35 cellular contexts compared by ENCODE assay signal in the genomic region with DNA sequence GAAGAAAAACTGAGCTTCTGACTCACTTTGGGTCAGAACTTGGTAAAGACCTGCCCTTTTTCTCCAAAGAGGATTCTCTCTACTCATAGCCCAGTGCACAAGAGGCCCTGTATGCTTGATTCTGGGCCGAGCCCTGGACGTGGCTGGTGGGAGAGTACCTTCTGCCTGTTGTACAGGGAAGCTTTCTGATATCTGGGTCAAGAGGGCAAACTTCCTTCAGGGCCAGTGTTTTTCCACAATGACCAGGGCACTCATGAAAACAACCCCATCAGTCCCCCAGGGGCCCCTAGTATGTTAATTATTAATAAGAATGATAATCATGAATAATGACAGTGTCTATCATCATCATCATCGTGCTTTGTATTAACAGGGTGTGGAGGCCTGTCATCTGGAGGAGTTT.
"Had no signal": no experiment of that assay in that cellular context is flagged by ENCODE, and none has a peak within 500 bp of the region (broad histone marks: within the 10 kb centered on the region; RNA-seq: fewer than 3 reads in every experiment).

No MANE protein-coding gene starts in this region.

- H3K4me1 Mint-ChIP-seq: activated CD4-positive, alpha-beta memory T cell treated with anti-CD3 and anti-CD28 coated beads, Interleukin-2, amount 10 ng/mL, durations not matched to agents 7 days and 5 days; activated CD4-positive, alpha-beta T cell treated with anti-CD3 and anti-CD28 coated beads for 36 hours; activated CD4-positive, alpha-beta T cell treated with anti-CD3 and anti-CD28 coated beads, Interleukin-2, amount 10 ng/mL, durations not matched to agents 7 days and 5 days; activated naive CD4-positive, alpha-beta T cell treated with anti-CD3 and anti-CD28 coated beads, Interleukin-2, amount 10 ng/mL, durations not matched to agents 7 days and 5 days; activated naive CD4-positive, alpha-beta T cell treated with anti-CD3 and anti-CD28 coated beads, Interleukin-2, amount 50 U/mL, for 24 hours; activated naive CD8-positive, alpha-beta T cell treated with anti-CD3 and anti-CD28 coated beads, Interleukin-2, amount 10 ng/mL, durations not matched to agents 7 days and 5 days; activated naive CD8-positive, alpha-beta T cell treated with anti-CD3 and anti-CD28 coated beads, Interleukin-2, amount 50 U/mL, for 24 hours; brain; central memory CD8-positive, alpha-beta T cell had no signal

- H3K27ac ChIP-seq: ascending aorta, cardiac muscle cell, WERI-Rb-1 had no signal

- H3K9me3 Mint-ChIP-seq: activated CD4-positive, alpha-beta memory T cell treated with anti-CD3 and anti-CD28 coated beads, Interleukin-2, amount 10 ng/mL, durations not matched to agents 7 days and 5 days; activated CD4-positive, alpha-beta T cell treated with anti-CD3 and anti-CD28 coated beads, Interleukin-2, amount 10 ng/mL, durations not matched to agents 7 days and 5 days; activated naive CD4-positive, alpha-beta T cell treated with anti-CD3 and anti-CD28 coated beads, Interleukin-2, amount 10 ng/mL, durations not matched to agents 7 days and 5 days; activated naive CD4-positive, alpha-beta T cell treated with anti-CD3 and anti-CD28 coated beads, Interleukin-2, amount 50 U/mL, for 24 hours; activated naive CD8-positive, alpha-beta T cell treated with anti-CD3 and anti-CD28 coated beads, Interleukin-2, amount 10 ng/mL, durations not matched to agents 7 days and 5 days; activated naive CD8-positive, alpha-beta T cell treated with anti-CD3 and anti-CD28 coated beads, Interleukin-2, amount 50 U/mL, for 24 hours; activated T-cell treated with anti-CD3 and anti-CD28 coated beads, Interleukin-2, amount 50 U/mL, for 24 hours; activated T-helper 2 cell treated with anti-CD3 and anti-CD28 coated beads, Interferon-gamma antibody, Interleukin-2, Interleukin-4, amounts not matched to agents 10 μg/mL and 5 μg/mL and 100 μg/mL, durations not matched to agents 14 hours and 24 hours and 36 hours; brain; central memory CD8-positive, alpha-beta T cell; T-helper 1 cell treated with Interleukin-12 subunit alpha and Interleukin-12 subunit beta and Interleukin-4 antibody, amounts not matched to agents 30 μg/mL and 1 μg/mL, for 36 hours; T-helper 2 cell treated with Interferon-gamma antibody and Interleukin-4, amounts not matched to agents 5 μg/mL and 100 μg/mL, for 36 hours had no signal

- H3K36me3 ChIP-seq: ascending aorta, cardiac muscle cell, WERI-Rb-1 had no signal

- H3K4me1 ChIP-seq: ascending aorta had no signal

- H3K27me3 ChIP-seq: ascending aorta, cardiac muscle cell had no signal

- H3K27ac Mint-ChIP-seq: activated CD4-positive, alpha-beta memory T cell treated with anti-CD3 and anti-CD28 coated beads, Interleukin-2, amount 10 ng/mL, durations not matched to agents 7 days and 5 days; activated CD4-positive, alpha-beta T cell treated with anti-CD3 and anti-CD28 coated beads for 36 hours; activated CD4-positive, alpha-beta T cell treated with anti-CD3 and anti-CD28 coated beads, Interleukin-2, amount 10 ng/mL, durations not matched to agents 7 days and 5 days; activated CD8-positive, alpha-beta T cell treated with anti-CD3 and anti-CD28 coated beads, Interleukin-2, amount 10 ng/mL, durations not matched to agents 7 days and 5 days; activated naive CD4-positive, alpha-beta T cell treated with anti-CD3 and anti-CD28 coated beads, Interleukin-2, amount 10 ng/mL, durations not matched to agents 7 days and 5 days; activated naive CD4-positive, alpha-beta T cell treated with anti-CD3 and anti-CD28 coated beads, Interleukin-2, amount 50 U/mL, for 24 hours; activated naive CD8-positive, alpha-beta T cell; activated naive CD8-positive, alpha-beta T cell treated with anti-CD3 and anti-CD28 coated beads, Interleukin-2, amount 10 ng/mL, durations not matched to agents 7 days and 5 days; activated naive CD8-positive, alpha-beta T cell treated with anti-CD3 and anti-CD28 coated beads, Interleukin-2, amount 50 U/mL, for 24 hours; activated T-cell treated with anti-CD3 and anti-CD28 coated beads, Interleukin-2, amount 50 U/mL, for 24 hours; activated T-helper 2 cell treated with anti-CD3 and anti-CD28 coated beads, Interferon-gamma antibody, Interleukin-2, Interleukin-4, amounts not matched to agents 10 μg/mL and 5 μg/mL and 100 μg/mL, durations not matched to agents 14 hours and 24 hours and 36 hours; brain; T-helper 1 cell treated with Interleukin-12 subunit alpha and Interleukin-12 subunit beta and Interleukin-4 antibody, amounts not matched to agents 30 μg/mL and 1 μg/mL, for 36 hours; T-helper 2 cell treated with Interferon-gamma antibody and Interleukin-4, amounts not matched to agents 5 μg/mL and 100 μg/mL, for 36 hours; WTC11 had no signal

- H3K4me3 ChIP-seq: ascending aorta, cardiac muscle cell had no signal

- H3K27me3 Mint-ChIP-seq: activated naive CD4-positive, alpha-beta T cell treated with anti-CD3 and anti-CD28 coated beads, Interleukin-2, amount 50 U/mL, for 24 hours; activated naive CD8-positive, alpha-beta T cell; activated naive CD8-positive, alpha-beta T cell treated with anti-CD3 and anti-CD28 coated beads, Interleukin-2, amount 50 U/mL, for 24 hours; activated T-cell treated with anti-CD3 and anti-CD28 coated beads, Interleukin-2, amount 50 U/mL, for 24 hours; central memory CD8-positive, alpha-beta T cell had no signal

- DNase-seq: activated CD4-positive, alpha-beta memory T cell treated with anti-CD3 and anti-CD28 coated beads, Interleukin-2, amount 10 ng/mL, durations not matched to agents 7 days and 5 days; activated CD4-positive, alpha-beta T cell treated with anti-CD3 and anti-CD28 coated beads for 1 hour; activated CD4-positive, alpha-beta T cell treated with anti-CD3 and anti-CD28 coated beads for 36 hours; activated CD4-positive, alpha-beta T cell treated with anti-CD3 and anti-CD28 coated beads for 48 hours; activated CD4-positive, alpha-beta T cell treated with anti-CD3 and anti-CD28 coated beads, Interleukin-2, amount 10 ng/mL, durations not matched to agents 7 days and 5 days; activated CD4-positive, alpha-beta T cell treated with anti-CD3 and anti-CD28 coated beads, Interleukin-2, amount 50 U/mL, for 48 hours; activated CD4-positive, CD25-positive, alpha-beta regulatory T cell; activated CD8-positive, alpha-beta memory T cell treated with anti-CD3 and anti-CD28 coated beads, Interleukin-2, amount 50 U/mL, for 4 hours; activated CD8-positive, alpha-beta T cell treated with anti-CD3 and anti-CD28 coated beads, Interleukin-2, amount 10 ng/mL, durations not matched to agents 7 days and 5 days; activated effector memory CD4-positive, alpha-beta T cell treated with Interleukin-2 at 50 U/mL for 16 hours; activated gamma-delta T cell; activated naive CD4-positive, alpha-beta T cell treated with anti-CD3 and anti-CD28 coated beads, Interleukin-2, amount 10 ng/mL, durations not matched to agents 7 days and 5 days; activated naive CD4-positive, alpha-beta T cell treated with Interleukin-2 at 50 U/mL for 16 hours; activated naive CD8-positive, alpha-beta T cell treated with anti-CD3 and anti-CD28 coated beads, Interleukin-2, amount 10 ng/mL, durations not matched to agents 7 days and 5 days; activated naive CD8-positive, alpha-beta T cell treated with anti-CD3 and anti-CD28 coated beads, Interleukin-2, amount 50 U/mL, for 24 hours; activated T-cell treated with anti-CD3 and anti-CD28 coated beads, Interleukin-2, amount 50 U/mL, for 24 hours; activated T-cell treated with anti-CD3 and anti-CD28 coated beads, Interleukin-2, amount 50 U/mL, for 48 hours; amygdala; anterior cingulate cortex; caudate nucleus; cerebellar nuclear complex; T-helper 1 cell; T-helper 2 cell; T-helper 9 cell; WERI-Rb-1 had no signal

- H3K36me3 Mint-ChIP-seq: activated naive CD4-positive, alpha-beta T cell treated with anti-CD3 and anti-CD28 coated beads, Interleukin-2, amount 10 ng/mL, durations not matched to agents 7 days and 5 days; activated naive CD4-positive, alpha-beta T cell treated with anti-CD3 and anti-CD28 coated beads, Interleukin-2, amount 50 U/mL, for 24 hours; activated naive CD8-positive, alpha-beta T cell; activated naive CD8-positive, alpha-beta T cell treated with anti-CD3 and anti-CD28 coated beads, Interleukin-2, amount 10 ng/mL, durations not matched to agents 7 days and 5 days; brain; WTC11 had no signal

- H3K4me3 Mint-ChIP-seq: activated CD4-positive, alpha-beta memory T cell treated with anti-CD3 and anti-CD28 coated beads, Interleukin-2, amount 10 ng/mL, durations not matched to agents 7 days and 5 days; activated CD4-positive, alpha-beta T cell treated with anti-CD3 and anti-CD28 coated beads for 36 hours; activated CD4-positive, alpha-beta T cell treated with anti-CD3 and anti-CD28 coated beads, Interleukin-2, amount 10 ng/mL, durations not matched to agents 7 days and 5 days; activated CD8-positive, alpha-beta T cell treated with anti-CD3 and anti-CD28 coated beads, Interleukin-2, amount 10 ng/mL, durations not matched to agents 7 days and 5 days; activated naive CD4-positive, alpha-beta T cell treated with anti-CD3 and anti-CD28 coated beads, Interleukin-2, amount 10 ng/mL, durations not matched to agents 7 days and 5 days; activated naive CD4-positive, alpha-beta T cell treated with anti-CD3 and anti-CD28 coated beads, Interleukin-2, amount 50 U/mL, for 24 hours; activated naive CD8-positive, alpha-beta T cell; activated naive CD8-positive, alpha-beta T cell treated with anti-CD3 and anti-CD28 coated beads, Interleukin-2, amount 10 ng/mL, durations not matched to agents 7 days and 5 days; activated naive CD8-positive, alpha-beta T cell treated with anti-CD3 and anti-CD28 coated beads, Interleukin-2, amount 50 U/mL, for 24 hours; activated T-cell treated with anti-CD3 and anti-CD28 coated beads, Interleukin-2, amount 50 U/mL, for 24 hours; brain; central memory CD8-positive, alpha-beta T cell; T-helper 1 cell treated with Interleukin-12 subunit alpha and Interleukin-12 subunit beta and Interleukin-4 antibody, amounts not matched to agents 30 μg/mL and 1 μg/mL, for 36 hours; T-helper 2 cell treated with Interferon-gamma antibody and Interleukin-4, amounts not matched to agents 5 μg/mL and 100 μg/mL, for 36 hours; WTC11 had no signal

- H3K9me3 ChIP-seq: ascending aorta had no signal
